22 cellular contexts compared by ENCODE assay signal in genomic region chr16:26019406-26019805, GRCh38.
"Had no signal": no experiment of that assay in that cellular context is flagged by ENCODE, and none has a peak within 500 bp of the region (broad histone marks: within the 10 kb centered on the region; RNA-seq: fewer than 3 reads in every experiment).

No MANE protein-coding gene starts in this region.

- H3K27ac Mint-ChIP-seq: naive thymus-derived CD4-positive, alpha-beta T cell; nephron progenitor cell; stimulated activated naive B cell treated with anti-CD40 and anti-IgM and Interleukin-4, amounts not matched to agents 10 μg/mL and 1 μg/mL and 100 μg/mL, for 72 hours had no signal

- H3K36me3 ChIP-seq: esophagus muscularis mucosa, gastrocnemius medialis, heart right ventricle, neutrophil, right atrium auricular region, sigmoid colon, transverse colon had no signal

- H3K4me1 Mint-ChIP-seq: naive thymus-derived CD4-positive, alpha-beta T cell; stimulated activated naive B cell treated with anti-CD40 and anti-IgM and Interleukin-4, amounts not matched to agents 10 μg/mL and 1 μg/mL and 100 μg/mL, for 72 hours; stimulated activated naive CD8-positive, alpha-beta T cell treated with anti-CD3 and anti-CD28 coated beads, Interleukin-15, amount 100 ng/mL, for 72 hours had no signal

- H3K36me3 Mint-ChIP-seq: stimulated activated naive B cell treated with anti-CD40 and anti-IgM and Interleukin-4, amounts not matched to agents 10 μg/mL and 1 μg/mL and 100 μg/mL, for 72 hours had no signal

- H3K4me3 Mint-ChIP-seq: naive thymus-derived CD4-positive, alpha-beta T cell; nephron progenitor cell; stimulated activated naive B cell treated with anti-CD40 and anti-IgM and Interleukin-4, amounts not matched to agents 10 μg/mL and 1 μg/mL and 100 μg/mL, for 72 hours; stimulated activated naive CD8-positive, alpha-beta T cell treated with anti-CD3 and anti-CD28 coated beads, Interleukin-15, amount 100 ng/mL, for 72 hours had no signal

- H3K9me3 ChIP-seq: neutrophil, testis had no signal

- H3K27ac ChIP-seq: dorsolateral prefrontal cortex, epithelial cell of prostate, esophagus muscularis mucosa, gastrocnemius medialis, heart right ventricle, neutrophil, right atrium auricular region, sigmoid colon, skin epidermis, testis, transverse colon had no signal

- H3K4me3 ChIP-seq: dorsolateral prefrontal cortex, esophagus muscularis mucosa, gastrocnemius medialis, heart right ventricle, right atrium auricular region, sigmoid colon, skin epidermis, testis, transverse colon had no signal

- DNase-seq: cortex of kidney; dorsolateral prefrontal cortex; effector CD8-positive, alpha-beta T cell; gastrocnemius medialis; heart right ventricle; hypothalamus; kidney glomerular epithelial cell; naive thymus-derived CD4-positive, alpha-beta T cell; nephron progenitor cell; posterior cingulate gyrus; sigmoid colon; stimulated activated CD4-positive, alpha-beta T cell treated with anti-CD3 and anti-CD28 coated beads, Interleukin-2, amount 100 ng/mL, for 24 hours; stimulated activated CD4-positive, alpha-beta T cell treated with anti-CD3 and anti-CD28 coated beads, Interleukin-4, amount 100 ng/mL, for 4 hours; stimulated activated naive B cell treated with anti-CD40 and anti-IgM and Interleukin-4, amounts not matched to agents 10 μg/mL and 1 μg/mL and 100 μg/mL, for 72 hours; stimulated activated naive CD8-positive, alpha-beta T cell treated with anti-CD3 and anti-CD28 coated beads, Interleukin-15, amount 100 ng/mL, for 72 hours; testis; transverse colon had no signal

- H3K27me3 ChIP-seq: gastrocnemius medialis, neutrophil, right atrium auricular region, sigmoid colon, testis, transverse colon had no signal
